Comparison of ENCODE assay signal across 1 cellular context in genomic region chr18:13725566-13726227, GRCh38.
TF ChIP-seq lines count a peak whose summit lies in the region.

No MANE protein-coding gene starts in this region.

TF ChIP-seq in H1, 55 proteins besides CTCF, POLR2A, EP300 and RAD21 (continued from another document):
- no peak for TF ChIP-seq USF2 (IDR thresholded peaks at IDR 0.05; ENCODE audit: low read length)
- TF ChIP-seq TAF1 (IDR thresholded peaks at IDR 0.05; ENCODE audit: low read depth, low read length): no peak
- TF ChIP-seq PHF8 (conservative IDR thresholded peaks at IDR 0.05; ENCODE audit: low read depth, low read length): no peak
